In the genomic region with DNA sequence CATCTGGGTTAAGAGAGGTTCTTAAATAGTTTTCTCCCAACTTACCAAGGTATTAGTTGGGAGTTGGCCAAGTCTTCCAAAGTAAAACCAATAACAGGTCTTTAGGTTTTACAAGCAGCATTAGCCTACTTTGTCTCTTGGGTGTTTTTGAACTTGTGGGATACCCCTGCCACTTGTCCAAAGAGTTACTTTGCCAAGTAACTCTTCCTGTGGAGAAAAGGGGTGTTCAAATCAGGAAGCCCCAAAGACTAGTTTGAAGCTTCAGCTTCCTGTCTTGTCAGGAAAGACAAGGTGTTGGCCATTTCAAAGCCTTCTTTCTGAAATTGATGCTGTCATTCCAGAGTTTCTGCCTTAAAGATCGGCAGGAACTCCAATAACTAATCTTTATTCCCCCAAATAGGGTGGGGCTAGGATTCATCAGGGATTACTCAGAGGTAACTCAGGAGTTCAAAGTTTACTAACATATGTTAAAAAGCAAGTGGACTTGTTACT, we compare ENCODE assay signal across 8 cellular contexts. TPM values are rescaled to one million over a fixed set of nuclear protein-coding genes. Genes with fewer than 3 reads are reported as not detected.
DNase-seq lines count a peak whose midpoint lies in the region; ATAC-seq and TF ChIP-seq lines count a peak whose summit lies in the region.

No MANE protein-coding gene starts in this region.

- H3K36me3 ChIP-seq in thoracic aorta = peaks cover 8% of the 10 kb centered on the region

- peak overlapping the region; percentile 96 for H3K4me3 ChIP-seq in thoracic aorta

- H3K27me3 ChIP-seq in thoracic aorta (replicated peaks; ENCODE audit: insufficient read depth) = no peaks in the 10 kb centered on the region

- H3K36me3 Mint-ChIP-seq in activated naive CD8-positive, alpha-beta T cell treated with anti-CD3 and anti-CD28 coated beads for 36 hours = peaks cover 20% of the 10 kb centered on the region

- peak overlapping the region; percentile 93 for H3K4me3 Mint-ChIP-seq in activated naive CD8-positive, alpha-beta T cell treated with anti-CD3 and anti-CD28 coated beads for 36 hours

- peaks cover 12 to 33% of the 10 kb centered on the region in 2 donors for H3K4me1 ChIP-seq in thoracic aorta (ENCODE audit: control insufficient read depth in 1 of 2, low read depth in 2 of 2)

- no peaks in the 10 kb centered on the region for H3K9me3 ChIP-seq in thoracic aorta

- TF ChIP-seq CTCF in thoracic aorta (IDR thresholded peaks at IDR 0.05) = no peak

- ATAC-seq in thoracic aorta (ENCODE audit: insufficient number of reproducible peaks, low FRiP score, low read depth) (no peak), HG02884 (IDR thresholded peaks at IDR 0.05; ENCODE audit: unreplicated experiment) (no peak), GM18907 (IDR thresholded peaks at IDR 0.05; ENCODE audit: unreplicated experiment) (no peak)

- peak overlapping the region; percentile 89 for H3K27ac Mint-ChIP-seq in activated naive CD8-positive, alpha-beta T cell treated with anti-CD3 and anti-CD28 coated beads for 36 hours

- DNase-seq in AG08395 (ENCODE audit: low spot score) (peak; percentile 9), HK-2 (ENCODE audit: unreplicated experiment) (peak; percentile 13), kidney glomerular epithelial cell (lab: John Stamatoyannopoulos, UW) (peak; percentile 14), thoracic aorta (ENCODE audit: low spot score) (no peak), HuH-7 (ENCODE audit: low spot score) (no peak)
- no peak for DNase-seq in activated naive CD8-positive, alpha-beta T cell treated with anti-CD3 and anti-CD28 coated beads for 36 hours

- peaks cover 54% of the 10 kb centered on the region for H3K4me1 Mint-ChIP-seq in activated naive CD8-positive, alpha-beta T cell treated with anti-CD3 and anti-CD28 coated beads for 36 hours

- H3K9me3 Mint-ChIP-seq in activated naive CD8-positive, alpha-beta T cell treated with anti-CD3 and anti-CD28 coated beads for 36 hours = no peaks in the 10 kb centered on the region

- no peaks in the 10 kb centered on the region for H3K27me3 Mint-ChIP-seq in activated naive CD8-positive, alpha-beta T cell treated with anti-CD3 and anti-CD28 coated beads for 36 hours

- peak overlapping the region; percentile 52 to 73 for H3K27ac ChIP-seq in thoracic aorta

RNA-seq across cellular contexts. Expression of a gene that starts 0.8 kb away (rescaled TPM):
- total RNA-seq in activated naive CD8-positive, alpha-beta T cell treated with anti-CD3 and anti-CD28 coated beads for 36 hours = 10 to 100 TPM; 12.8 to 13.9 TPM
- total RNA-seq in thoracic aorta = 10 to 100 TPM; 18.7 to 26.5 TPM

Comparison
In these comparisons a context has a peak if more than half of its experiments do, and no peak if none do; other contexts are left out.
1. DNase-seq: peak in AG08395 (single experiment), HK-2 (single experiment) and kidney glomerular epithelial cell (single experiment); none in activated naive CD8-positive, alpha-beta T cell treated with anti-CD3 and anti-CD28 coated beads for 36 hours (single experiment), thoracic aorta (single experiment) and HuH-7 (single experiment).